Comparison of ENCODE assay signal across 1 cellular context in the genomic region with DNA sequence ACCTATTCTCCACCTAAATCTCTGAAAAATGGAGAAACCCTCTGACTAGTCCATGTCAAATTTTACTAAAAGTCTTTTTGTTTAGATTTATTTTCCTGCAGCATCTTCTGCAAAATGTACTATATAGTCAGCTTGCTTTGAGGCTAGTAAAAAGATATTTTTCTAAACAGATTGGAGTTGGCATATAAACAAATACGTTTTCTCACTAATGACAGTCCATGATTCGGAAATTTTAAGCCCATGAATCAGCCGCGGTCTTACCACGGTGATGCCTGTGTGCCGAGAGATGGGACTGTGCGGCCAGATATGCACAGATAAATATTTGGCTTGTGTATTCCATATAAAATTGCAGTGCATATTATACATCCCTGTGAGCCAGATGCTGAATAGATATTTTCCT.
TF ChIP-seq lines count a peak whose summit lies in the region.

No MANE protein-coding gene starts in this region.

TF ChIP-seq in HEK293, 187 proteins besides CTCF, POLR2A, EP300 and RAD21 (continued from another document):
- TF ChIP-seq, protein P1, sequence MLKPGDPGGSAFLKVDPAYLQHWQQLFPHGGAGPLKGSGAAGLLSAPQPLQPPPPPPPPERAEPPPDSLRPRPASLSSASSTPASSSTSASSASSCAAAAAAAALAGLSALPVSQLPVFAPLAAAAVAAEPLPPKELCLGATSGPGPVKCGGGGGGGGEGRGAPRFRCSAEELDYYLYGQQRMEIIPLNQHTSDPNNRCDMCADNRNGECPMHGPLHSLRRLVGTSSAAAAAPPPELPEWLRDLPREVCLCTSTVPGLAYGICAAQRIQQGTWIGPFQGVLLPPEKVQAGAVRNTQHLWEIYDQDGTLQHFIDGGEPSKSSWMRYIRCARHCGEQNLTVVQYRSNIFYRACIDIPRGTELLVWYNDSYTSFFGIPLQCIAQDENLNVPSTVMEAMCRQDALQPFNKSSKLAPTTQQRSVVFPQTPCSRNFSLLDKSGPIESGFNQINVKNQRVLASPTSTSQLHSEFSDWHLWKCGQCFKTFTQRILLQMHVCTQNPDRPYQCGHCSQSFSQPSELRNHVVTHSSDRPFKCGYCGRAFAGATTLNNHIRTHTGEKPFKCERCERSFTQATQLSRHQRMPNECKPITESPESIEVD (tag by site-specific recombination; IDR thresholded peaks at IDR 0.05) = peak; percentile 81
- no peak for TF ChIP-seq ZNF514 (tag by site-specific recombination; IDR thresholded peaks at IDR 0.05)
- no peak for TF ChIP-seq ZNF112 (tag by site-specific recombination; IDR thresholded peaks at IDR 0.05)
- TF ChIP-seq ZNF837 (tag by site-specific recombination; IDR thresholded peaks at IDR 0.05) = no peak
TF ChIP-seq in HEK293: peak in this region for 2.
